Comparison of ENCODE assay signal across 1 cellular context in genomic region chr12:68745904-68746571, GRCh38.
TF ChIP-seq lines count a peak whose summit lies in the region.

Gene SLC35E3 (plus strand): TSS chr12:68746176. CDS start chr12:68746378, 202 bp downstream.

TF ChIP-seq in A549, 52 proteins besides CTCF, POLR2A, EP300 and RAD21 (continued from another document):
- TF ChIP-seq TFCP2L1 (CRISPR knock-in tag; IDR thresholded peaks at IDR 0.05) (no peak), PHF8 (IDR thresholded peaks at IDR 0.05; ENCODE audit: borderline replicate concordance, low read depth) (no peak), CBX2 (IDR thresholded peaks at IDR 0.05; ENCODE audit: borderline replicate concordance, low read depth) (no peak), MAZ (IDR thresholded peaks at IDR 0.05; ENCODE audit: borderline replicate concordance, low read depth, low read length) (no peak)
